8 cellular contexts compared by ENCODE assay signal in the genomic region with DNA sequence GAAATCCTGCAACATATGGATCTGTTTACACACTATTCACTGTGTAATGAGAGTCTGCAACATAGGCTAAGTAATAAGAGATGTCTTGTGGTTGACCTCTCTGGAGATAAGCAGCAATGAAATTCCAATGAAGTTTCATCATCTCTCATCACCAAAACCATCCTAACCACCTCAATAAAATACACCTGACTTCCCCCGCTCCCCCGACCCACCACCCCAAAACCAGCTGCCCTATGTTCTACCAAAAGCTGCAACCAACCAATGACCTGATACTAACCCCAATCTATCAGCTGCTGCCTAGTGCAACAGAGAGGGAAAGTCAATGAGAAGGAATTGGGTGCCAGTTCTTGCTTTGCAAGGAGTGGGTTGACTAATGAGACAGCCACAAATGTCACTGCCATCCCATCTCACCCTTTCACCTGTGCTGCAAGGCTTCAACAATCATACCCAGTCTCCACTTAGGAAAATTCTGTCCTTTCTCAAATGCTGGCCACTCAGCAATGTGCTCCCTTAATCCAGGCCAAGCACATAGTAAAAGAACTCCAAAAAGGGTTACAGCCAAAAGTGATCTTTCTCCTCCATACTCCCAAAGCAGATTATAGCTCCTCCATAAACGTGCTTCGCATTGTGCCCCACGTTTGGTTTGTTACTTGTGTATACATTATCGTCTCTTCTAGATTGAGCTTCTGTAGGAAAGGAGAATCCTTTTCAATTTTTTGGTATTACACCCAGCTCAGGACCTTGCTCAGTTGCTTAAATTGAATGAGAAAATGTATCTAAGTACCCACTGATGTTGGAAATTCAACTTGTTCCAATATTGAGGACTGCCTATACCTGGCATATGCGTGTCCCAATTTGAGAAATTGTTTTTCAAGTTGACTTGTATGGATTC. TPM values are rescaled to one million over a fixed set of nuclear protein-coding genes. Genes with fewer than 3 reads are reported as not detected.
DNase-seq lines count a peak whose midpoint lies in the region; ATAC-seq, FAIRE-seq and TF ChIP-seq lines count a peak whose summit lies in the region.

No MANE protein-coding gene starts in this region.

- no peak overlapping the region for H2AFZ ChIP-seq in K562 (ENCODE audit: low read depth, low read length)

- no peak overlapping the region for H3K9ac ChIP-seq in K562 (ENCODE audit: insufficient read depth in 1 of 2, low read depth in 2 of 2, low read length in 2 of 2)

- BruUV-seq in K562 (replicated peaks; lab: Mats Ljungman, UMichigan) = no TSS peak

- no peak for TF ChIP-seq RAD21 in K562 (CRISPR knock-in tag; conservative IDR thresholded peaks at IDR 0.05 in 1 of 2, IDR thresholded peaks at IDR 0.05 in 1 of 2)

- TF ChIP-seq POLR2A in K562 (conservative IDR thresholded peaks at IDR 0.05) (no peak), prostate gland (IDR thresholded peaks at IDR 0.05) (no peak), H54 (IDR thresholded peaks at IDR 0.05; ENCODE audit: low read depth, low read length) (no peak)

- in situ Hi-C loops in K562 (cut with MboI) = no loop called here

- ATAC-seq in GM18499 (IDR thresholded peaks at IDR 0.05; ENCODE audit: insufficient read depth, unreplicated experiment) (peak; percentile 19), GM21390 (IDR thresholded peaks at IDR 0.05; ENCODE audit: unreplicated experiment) (peak; percentile 22), HG03432 (IDR thresholded peaks at IDR 0.05; ENCODE audit: unreplicated experiment) (peak; percentile 34), K562 (peak; percentile 56)

- peaks cover 8% of the 10 kb centered on the region; the same call in 2 of the 3 replicates for H3K36me3 ChIP-seq in K562 (ENCODE audit: control insufficient read depth, insufficient read depth, low read length)
- H3K36me3 ChIP-seq in prostate gland = no peaks in the 10 kb centered on the region

- H3K4me1 ChIP-seq in K562 (replicated peaks in 1 of 2; ENCODE audit: control insufficient read depth in 2 of 2, insufficient read depth in 2 of 2, low read length in 2 of 2) (peaks cover 0 to 6% of the 10 kb centered on the region in 2 experiments; a peak in 3 of 5 replicates), prostate gland (replicated peaks) (no peaks in the 10 kb centered on the region)

- FAIRE-seq in K562 (lab: Jason Lieb, UNC) (no peak), H54 (lab: Jason Lieb, UNC) (no peak)

- no peaks in the 10 kb centered on the region for H4K20me1 ChIP-seq in K562 (replicated peaks; ENCODE audit: control insufficient read depth, insufficient read depth, low read length)

- DNase-seq in K562 (ENCODE audit: extremely low read depth in 1 of 4, low spot score in 3 of 4) = peak in 1 of 4 experiments; percentile 6
- DNase-seq in NCI-H1436 (lab: John Stamatoyannopoulos, UW) = no peak
- no peak for DNase-seq in prostate gland (ENCODE audit: low spot score)
- no peak for DNase-seq in H54 (ENCODE audit: insufficient read length, low spot score)
- no peak for DNase-seq in HK-2 (ENCODE audit: unreplicated experiment)

- POLR2A ChIA-PET in K562 (lab: Yijun Ruan, JAX) = no interaction called here

- H3K4me3 ChIP-seq in K562 (no peak overlapping the region), prostate gland (no peak overlapping the region)

- TF ChIP-seq EP300 in K562 (IDR thresholded peaks at IDR 0.05; ENCODE audit: low read length) = no peak

- no peaks in the 10 kb centered on the region for H3K9me1 ChIP-seq in K562 (ENCODE audit: control insufficient read depth, insufficient read depth, low read length)

- intact Hi-C loops in K562 (cut with micrococcal nuclease) = no loop called here
- intact Hi-C loops in prostate gland (cut with DNase I) = no loop called here

- H3K79me2 ChIP-seq in K562 (ENCODE audit: control insufficient read depth, insufficient read depth, low read length) = no peaks in the 10 kb centered on the region

- H3K4me2 ChIP-seq in K562 (ENCODE audit: insufficient read depth, low read length) = no peak overlapping the region

- H3K9me3 ChIP-seq in K562 (replicated peaks; ENCODE audit: control insufficient read depth, insufficient read depth, low read depth, low read length) = no peaks in the 10 kb centered on the region
- no peaks in the 10 kb centered on the region for H3K9me3 ChIP-seq in prostate gland

- CTCF ChIA-PET in K562 (lab: Yijun Ruan, JAX; ENCODE audit: low intra/inter-chr PET ratio) = no interaction called here

- TF ChIP-seq CTCF in K562 (IDR thresholded peaks at IDR 0.05 in 2 of 3, conservative IDR thresholded peaks at IDR 0.05 in 1 of 3; ENCODE audit: insufficient read depth in 2 of 3, low read depth in 1 of 3, low read length in 3 of 3) = no peak
- no peak for TF ChIP-seq CTCF in prostate gland (IDR thresholded peaks at IDR 0.05)

- 82% methylated on average over 7 of the region's 7 CpGs for WGBS in K562 (ENCODE audit: insufficient coverage, low coverage, missing lambda C conversion rate)
- WGBS in prostate gland = 95% methylated on average over 7 of the region's 7 CpGs

- H3K27me3 ChIP-seq in K562 (ENCODE audit: control insufficient read depth in 2 of 2, insufficient read depth in 2 of 2, low read length in 2 of 2) (no peaks in the 10 kb centered on the region), prostate gland (replicated peaks; ENCODE audit: insufficient read depth) (no peaks in the 10 kb centered on the region)

- no peak overlapping the region for H3K27ac ChIP-seq in K562 (ENCODE audit: extremely low read depth, low read depth, low read length)
- no peak overlapping the region for H3K27ac ChIP-seq in prostate gland

TF ChIP-seq in K562, 482 proteins besides CTCF, POLR2A, EP300 and RAD21 (continues in another document):
- TF ChIP-seq, protein P1, sequence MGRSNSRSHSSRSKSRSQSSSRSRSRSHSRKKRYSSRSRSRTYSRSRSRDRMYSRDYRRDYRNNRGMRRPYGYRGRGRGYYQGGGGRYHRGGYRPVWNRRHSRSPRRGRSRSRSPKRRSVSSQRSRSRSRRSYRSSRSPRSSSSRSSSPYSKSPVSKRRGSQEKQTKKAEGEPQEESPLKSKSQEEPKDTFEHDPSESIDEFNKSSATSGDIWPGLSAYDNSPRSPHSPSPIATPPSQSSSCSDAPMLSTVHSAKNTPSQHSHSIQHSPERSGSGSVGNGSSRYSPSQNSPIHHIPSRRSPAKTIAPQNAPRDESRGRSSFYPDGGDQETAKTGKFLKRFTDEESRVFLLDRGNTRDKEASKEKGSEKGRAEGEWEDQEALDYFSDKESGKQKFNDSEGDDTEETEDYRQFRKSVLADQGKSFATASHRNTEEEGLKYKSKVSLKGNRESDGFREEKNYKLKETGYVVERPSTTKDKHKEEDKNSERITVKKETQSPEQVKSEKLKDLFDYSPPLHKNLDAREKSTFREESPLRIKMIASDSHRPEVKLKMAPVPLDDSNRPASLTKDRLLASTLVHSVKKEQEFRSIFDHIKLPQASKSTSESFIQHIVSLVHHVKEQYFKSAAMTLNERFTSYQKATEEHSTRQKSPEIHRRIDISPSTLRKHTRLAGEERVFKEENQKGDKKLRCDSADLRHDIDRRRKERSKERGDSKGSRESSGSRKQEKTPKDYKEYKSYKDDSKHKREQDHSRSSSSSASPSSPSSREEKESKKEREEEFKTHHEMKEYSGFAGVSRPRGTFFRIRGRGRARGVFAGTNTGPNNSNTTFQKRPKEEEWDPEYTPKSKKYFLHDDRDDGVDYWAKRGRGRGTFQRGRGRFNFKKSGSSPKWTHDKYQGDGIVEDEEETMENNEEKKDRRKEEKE (IDR thresholded peaks at IDR 0.05; ENCODE audit: borderline replicate concordance in 1 of 2, control insufficient read depth in 1 of 2, low read depth in 2 of 2, low read length in 1 of 2) = no peak
- TF ChIP-seq ESRRA (IDR thresholded peaks at IDR 0.05; ENCODE audit: borderline replicate concordance, low read depth) = peak; percentile 46; the same call in 1 of the 2 replicates
- no peak for TF ChIP-seq POLR2B (IDR thresholded peaks at IDR 0.05; ENCODE audit: low read depth, partially characterized antibody)
- peak; percentile 58 for TF ChIP-seq ARID1B (IDR thresholded peaks at IDR 0.05)
- TF ChIP-seq TEAD1 (CRISPR knock-in tag; IDR thresholded peaks at IDR 0.05) = peak in 1 of 2 experiments; percentile 86; a peak in 2 of 4 replicates
- 0 out of 2 replicates have a peak, but pooled peaks have one; percentile 18 for TF ChIP-seq SMARCA4 (IDR thresholded peaks at IDR 0.05)
- no peak for TF ChIP-seq RUNX1 (IDR thresholded peaks at IDR 0.05; ENCODE audit: low read depth)
- TF ChIP-seq TAL1 (IDR thresholded peaks at IDR 0.05) = peak; percentile 42; the same call in 1 of the 2 replicates
- TF ChIP-seq FOSL1 (tag; conservative IDR thresholded peaks at IDR 0.05) = peak; percentile 65
- no peak for TF ChIP-seq ZNF197 (CRISPR knock-in tag; IDR thresholded peaks at IDR 0.05; ENCODE audit: low read depth)
- TF ChIP-seq JUND (IDR thresholded peaks at IDR 0.05; ENCODE audit: borderline replicate concordance, low read depth, low read length) = 0 out of 2 replicates have a peak, but pooled peaks have one; percentile 17
- peak; percentile 14; the same call in 1 of the 3 replicates for TF ChIP-seq JUND (tag; IDR thresholded peaks at IDR 0.05; ENCODE audit: borderline replicate concordance, low read depth, low read length)
- TF ChIP-seq MEF2A (IDR thresholded peaks at IDR 0.05; ENCODE audit: control insufficient read depth, low read depth, low read length) = no peak

RNA-seq across cellular contexts. Expression of a gene that starts 29.0 kb away (rescaled TPM):
- total RNA-seq in K562 (2011; cell fraction: chromatin; rRNA removed; ENCODE audit: low replicate concordance) = 11.5 and 18.0 TPM in 2 replicates
- 9.7 and 12.1 TPM in 2 replicates for total RNA-seq in K562 (2011; cell fraction: nucleolus; rRNA removed)
- total RNA-seq in K562 (2011; cell fraction: nucleoplasm; rRNA removed) = 14.7 and 18.0 TPM in 2 replicates
- 72.5 and 105 TPM in 2 replicates for total RNA-seq in K562 (2014; rRNA removed)
- 105 and 114 TPM in 2 replicates for total RNA-seq in K562 (2014; rRNA removed; fragmentation: Illumina TruSeq; extraction: Trizol)
- 94.2 and 109 TPM in 2 replicates for total RNA-seq in K562 (2015; rRNA removed; fragmentation: Illumina TruSeq; extraction: Trizol)
- total RNA-seq in K562 (2021) = 65.4 and 71.7 TPM in 2 replicates
- 68.1 and 99.0 TPM in 2 replicates for polyA plus RNA-seq in K562 (2011; rRNA removed)
- polyA plus RNA-seq in K562 (2011; cell fraction: cytosol; rRNA removed) = 18.8 and 32.3 TPM in 2 replicates
- polyA plus RNA-seq in K562 (2011; cell fraction: nucleus; rRNA removed) = 12.7 and 22.2 TPM in 2 replicates
- 43.3 and 88.3 TPM in 2 replicates for polyA plus RNA-seq in K562 (2012)
- polyA plus RNA-seq in K562 (2014; fragmentation: Illumina TruSeq; extraction: Trizol) = 84.8 and 95.9 TPM in 2 replicates
- 100 to 1,000 TPM; 234 to 247 TPM for polyA plus RNA-seq in K562 (2014; fragmentation: Nextera tagmentation; extraction: Ambion mirVana)
- polyA plus RNA-seq in K562 (2014; rRNA removed) = 94.8 and 109 TPM in 2 replicates
- polyA minus RNA-seq in K562 (2011; rRNA and poly(A)+ RNA removed) = 82.5 and 93.5 TPM in 2 replicates
- 17.1 and 26.2 TPM in 2 replicates for polyA minus RNA-seq in K562 (2011; cell fraction: cytosol; rRNA and poly(A)+ RNA removed)
- 13.2 and 27.8 TPM in 2 replicates for polyA minus RNA-seq in K562 (2011; cell fraction: nucleus; rRNA and poly(A)+ RNA removed)
- total RNA-seq in prostate gland = 10 to 100 TPM; 15.4 to 15.8 TPM
